ENCODE assay signal across 25 cellular contexts in genomic region chr14:34723867-34724266, GRCh38.
"Had no signal": no experiment of that assay in that cellular context is flagged by ENCODE, and none has a peak within 500 bp of the region (broad histone marks: within the 10 kb centered on the region; RNA-seq: fewer than 3 reads in every experiment).

No MANE protein-coding gene starts in this region.

- H3K36me3 ChIP-seq: left ventricle myocardium inferior, pancreas, prostate gland, stomach, suprapubic skin, thoracic aorta, tibial artery, upper lobe of right lung had no signal

- H3K9me3 Mint-ChIP-seq: naive B cell; natural killer cell; stimulated activated naive B cell treated with anti-CD40 and anti-IgM and Interleukin-4, amounts not matched to agents 10 μg/mL and 1 μg/mL and 100 μg/mL, for 72 hours had no signal

- H3K9me3 ChIP-seq: left ventricle myocardium inferior, pancreas, prostate gland, stomach, suprapubic skin, thoracic aorta, tibial artery, upper lobe of right lung had no signal

- H3K27ac ChIP-seq: left ventricle myocardium inferior, pancreas, skin epidermis, stomach, suprapubic skin, upper lobe of right lung had no signal

- H3K27me3 ChIP-seq: pancreas, stomach, suprapubic skin, tibial artery, upper lobe of right lung had no signal

- H3K36me3 Mint-ChIP-seq: mesothelial cell of epicardium; naive B cell; natural killer cell; stimulated activated naive B cell treated with anti-CD40 and anti-IgM and Interleukin-4, amounts not matched to agents 10 μg/mL and 1 μg/mL and 100 μg/mL, for 72 hours had no signal

- H3K4me3 Mint-ChIP-seq: mesothelial cell of epicardium; naive B cell; natural killer cell; stimulated activated naive B cell treated with anti-CD40 and anti-IgM and Interleukin-4, amounts not matched to agents 10 μg/mL and 1 μg/mL and 100 μg/mL, for 72 hours had no signal

- H3K27ac Mint-ChIP-seq: mesothelial cell of epicardium; naive B cell; natural killer cell; stimulated activated naive B cell treated with anti-CD40 and anti-IgM and Interleukin-4, amounts not matched to agents 10 μg/mL and 1 μg/mL and 100 μg/mL, for 72 hours had no signal

- H3K4me1 ChIP-seq: left ventricle myocardium inferior, pancreas, prostate gland had no signal

- DNase-seq: islet precursor cell; left ventricle myocardium inferior; mesendoderm; naive B cell; natural killer cell; pancreas; posterior cingulate gyrus; retina; right cardiac atrium; stimulated activated CD4-positive, alpha-beta T cell treated with anti-CD3 and anti-CD28 coated beads, Interleukin-12 subunit alpha, Interleukin-12 subunit beta, amount 100 ng/mL, for 4 hours; stimulated activated CD4-positive, alpha-beta T cell treated with anti-CD3 and anti-CD28 coated beads, Interleukin-15, amount 100 ng/mL, for 24 hours; stimulated activated CD4-positive, alpha-beta T cell treated with anti-CD3 and anti-CD28 coated beads, Interleukin-2, amount 100 ng/mL, for 24 hours; stimulated activated CD4-positive, alpha-beta T cell treated with anti-CD3 and anti-CD28 coated beads, Interleukin-4, amount 100 ng/mL, for 1 hour; stimulated activated naive B cell treated with anti-CD40 and anti-IgM and Interleukin-4, amounts not matched to agents 10 μg/mL and 1 μg/mL and 100 μg/mL, for 72 hours; stimulated activated naive CD8-positive, alpha-beta T cell treated with anti-CD3 and anti-CD28 coated beads, Interleukin-15, Interleukin-2, amounts not matched to agents 100 U/mL and 50 U/mL, for 24 hours; stomach; tibial artery; trophoblast cell; upper lobe of right lung had no signal

- ATAC-seq: natural killer cell; pancreas; right cardiac atrium; stimulated activated naive B cell treated with anti-CD40 and anti-IgM and Interleukin-4, amounts not matched to agents 10 μg/mL and 1 μg/mL and 100 μg/mL, for 72 hours; stimulated activated naive CD8-positive, alpha-beta T cell treated with anti-CD3 and anti-CD28 coated beads, Interleukin-15, Interleukin-2, amounts not matched to agents 100 U/mL and 50 U/mL, for 24 hours; upper lobe of right lung had no signal

- H3K27me3 Mint-ChIP-seq: naive B cell; stimulated activated naive B cell treated with anti-CD40 and anti-IgM and Interleukin-4, amounts not matched to agents 10 μg/mL and 1 μg/mL and 100 μg/mL, for 72 hours had no signal

- H3K4me3 ChIP-seq: left ventricle myocardium inferior, lung, pancreas, prostate gland, skin epidermis, stomach, suprapubic skin, thoracic aorta, tibial artery, upper lobe of right lung had no signal
